Comparison of ENCODE assay signal across 9 cellular contexts in the genomic region with DNA sequence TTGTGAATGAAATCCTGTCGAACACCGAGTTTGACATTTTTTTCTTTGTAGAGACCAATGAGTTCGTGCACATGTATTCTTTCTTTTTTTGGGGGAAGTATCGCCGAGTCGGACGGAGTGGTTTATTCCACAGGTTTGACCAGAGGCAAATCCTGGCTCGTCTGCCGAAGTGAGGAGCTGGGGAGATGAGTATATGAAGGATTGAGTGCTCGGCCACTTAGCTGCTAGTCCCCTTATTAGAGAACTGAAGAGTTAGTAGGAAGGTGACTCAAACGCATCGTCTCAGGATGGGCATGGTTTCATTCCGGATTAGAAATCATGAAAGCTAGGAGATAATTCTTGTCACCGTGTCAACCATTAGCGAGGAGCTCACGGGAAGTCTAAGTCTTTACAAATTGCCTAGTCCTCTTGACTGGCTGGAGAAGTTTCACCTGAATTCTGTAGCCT.
DNase-seq lines count a peak whose midpoint lies in the region; ATAC-seq and TF ChIP-seq lines count a peak whose summit lies in the region.
"Had no signal": no experiment of that assay in that cellular context is flagged by ENCODE, and none has a peak within 500 bp of the region (broad histone marks: within the 10 kb centered on the region; RNA-seq: fewer than 3 reads in every experiment).

No MANE protein-coding gene starts in this region.

- H3K9me3 Mint-ChIP-seq in activated naive CD4-positive, alpha-beta T cell treated with anti-CD3 and anti-CD28 coated beads for 36 hours, result peaks cover 7% of the 10 kb centered on the region
- H3K9me3 Mint-ChIP-seq in activated T-helper 2 cell treated with anti-CD3 and anti-CD28 coated beads, Interferon-gamma antibody, Interleukin-2, Interleukin-4, amounts not matched to agents 10 μg/mL and 5 μg/mL and 100 μg/mL, durations not matched to agents 14 hours and 24 hours and 36 hours, result no peaks in the 10 kb centered on the region

- no peaks in the 10 kb centered on the region for H3K36me3 ChIP-seq in vagina
- H3K36me3 ChIP-seq: thyroid gland had no signal

- H3K27ac Mint-ChIP-seq in activated naive CD4-positive, alpha-beta T cell treated with anti-CD3 and anti-CD28 coated beads for 36 hours, result no peak overlapping the region
- no peak overlapping the region for H3K27ac Mint-ChIP-seq in activated T-helper 2 cell treated with anti-CD3 and anti-CD28 coated beads, Interferon-gamma antibody, Interleukin-2, Interleukin-4, amounts not matched to agents 10 μg/mL and 5 μg/mL and 100 μg/mL, durations not matched to agents 14 hours and 24 hours and 36 hours

- peaks cover 8% of the 10 kb centered on the region for H3K4me1 Mint-ChIP-seq in activated naive CD4-positive, alpha-beta T cell treated with anti-CD3 and anti-CD28 coated beads for 36 hours (ENCODE audit: low read depth)
- H3K4me1 Mint-ChIP-seq in activated T-helper 2 cell treated with anti-CD3 and anti-CD28 coated beads, Interferon-gamma antibody, Interleukin-2, Interleukin-4, amounts not matched to agents 10 μg/mL and 5 μg/mL and 100 μg/mL, durations not matched to agents 14 hours and 24 hours and 36 hours (ENCODE audit: low read depth), result peaks cover 11% of the 10 kb centered on the region

- no peak overlapping the region for H3K27ac ChIP-seq in vagina
- H3K27ac ChIP-seq: thyroid gland had no signal

- ATAC-seq in HG03103 (IDR thresholded peaks at IDR 0.05; ENCODE audit: low read depth, unreplicated experiment), result peak; percentile 19

- H3K9me3 ChIP-seq in vagina, result no peaks in the 10 kb centered on the region
- H3K9me3 ChIP-seq: thyroid gland had no signal

- H3K4me3 Mint-ChIP-seq in activated naive CD4-positive, alpha-beta T cell treated with anti-CD3 and anti-CD28 coated beads for 36 hours, result peak overlapping the region; percentile 37
- peak overlapping the region; percentile 72 for H3K4me3 Mint-ChIP-seq in activated T-helper 2 cell treated with anti-CD3 and anti-CD28 coated beads, Interferon-gamma antibody, Interleukin-2, Interleukin-4, amounts not matched to agents 10 μg/mL and 5 μg/mL and 100 μg/mL, durations not matched to agents 14 hours and 24 hours and 36 hours (ENCODE audit: low read depth)

- no peak for DNase-seq in activated naive CD4-positive, alpha-beta T cell treated with anti-CD3 and anti-CD28 coated beads for 36 hours
- no peak for DNase-seq in activated naive CD4-positive, alpha-beta T cell treated with Interleukin-2 at 50 U/mL for 16 hours
- DNase-seq in activated T-helper 2 cell treated with anti-CD3 and anti-CD28 coated beads, Interferon-gamma antibody, Interleukin-2, Interleukin-4, amounts not matched to agents 10 μg/mL and 5 μg/mL and 100 μg/mL, durations not matched to agents 14 hours and 24 hours and 36 hours (ENCODE audit: low spot score), result no peak
- DNase-seq in left kidney (ENCODE audit: low read depth, low spot score), result peak; percentile 64
- no peak for DNase-seq in vagina (ENCODE audit: extremely low spot score in 2 of 2)
- DNase-seq in COLO668 (lab: John Stamatoyannopoulos, UW; ENCODE audit: unreplicated experiment), result no peak
- DNase-seq in activated effector memory CD4-positive, alpha-beta T cell treated with anti-CD3 and anti-CD28 coated beads, Interleukin-2, amount 50 U/mL, for 16 hours, result no peak

- peaks cover 25% of the 10 kb centered on the region for H3K4me1 ChIP-seq in vagina

- H3K27me3 Mint-ChIP-seq in activated naive CD4-positive, alpha-beta T cell treated with anti-CD3 and anti-CD28 coated beads for 36 hours (ENCODE audit: low read depth), result peaks cover 38% of the 10 kb centered on the region
- H3K27me3 Mint-ChIP-seq in activated T-helper 2 cell treated with anti-CD3 and anti-CD28 coated beads, Interferon-gamma antibody, Interleukin-2, Interleukin-4, amounts not matched to agents 10 μg/mL and 5 μg/mL and 100 μg/mL, durations not matched to agents 14 hours and 24 hours and 36 hours (ENCODE audit: low read depth), result peaks cover 56% of the 10 kb centered on the region

- TF ChIP-seq CTCF in vagina (IDR thresholded peaks at IDR 0.05), result no peak

- intact Hi-C loops in activated naive CD4-positive, alpha-beta T cell treated with anti-CD3 and anti-CD28 coated beads for 36 hours (cut with micrococcal nuclease), result no loop called here
- intact Hi-C loops in activated T-helper 2 cell treated with anti-CD3 and anti-CD28 coated beads, Interferon-gamma antibody, Interleukin-2, Interleukin-4, amounts not matched to agents 10 μg/mL and 5 μg/mL and 100 μg/mL, durations not matched to agents 14 hours and 24 hours and 36 hours (cut with micrococcal nuclease), result no loop called here
- intact Hi-C loops in vagina (cut with DNase I), result no loop called here

- peak overlapping the region; percentile 49 to 66 for H3K4me3 ChIP-seq in vagina

- no peaks in the 10 kb centered on the region for H3K27me3 ChIP-seq in vagina

- TF ChIP-seq POLR2A in vagina (IDR thresholded peaks at IDR 0.05), result no peak

- CTCF ChIA-PET in activated naive CD4-positive, alpha-beta T cell treated with anti-CD3 and anti-CD28 coated beads for 36 hours (lab: Charles Lee), result interaction anchor here (0.7 kb wide), 1 partner anchor 192 kb away, joined by 3 read pairs; no protein-coding TSS in a partner anchor

- no peaks in the 10 kb centered on the region for H3K36me3 Mint-ChIP-seq in activated naive CD4-positive, alpha-beta T cell treated with anti-CD3 and anti-CD28 coated beads for 36 hours (ENCODE audit: low read depth)
- no peaks in the 10 kb centered on the region for H3K36me3 Mint-ChIP-seq in activated T-helper 2 cell treated with anti-CD3 and anti-CD28 coated beads, Interferon-gamma antibody, Interleukin-2, Interleukin-4, amounts not matched to agents 10 μg/mL and 5 μg/mL and 100 μg/mL, durations not matched to agents 14 hours and 24 hours and 36 hours (ENCODE audit: low read depth)
